Comparison of ENCODE assay signal across 14 cellular contexts in genomic region chr7:113100091-113100723, GRCh38. TPM values are rescaled to one million over a fixed set of nuclear protein-coding genes. Genes with fewer than 3 reads are reported as not detected.
DNase-seq lines count a peak whose midpoint lies in the region; ATAC-seq and TF ChIP-seq lines count a peak whose summit lies in the region.
"Had no signal": no experiment of that assay in that cellular context is flagged by ENCODE, and none has a peak within 500 bp of the region (broad histone marks: within the 10 kb centered on the region; RNA-seq: fewer than 3 reads in every experiment).

No MANE protein-coding gene starts in this region.

- DNase-seq in AG10803 (ENCODE audit: low read depth) (peak; percentile 29), NCI-H1092 treated with DMSO at 0.1 percent for 48 hours (lab: John Stamatoyannopoulos, UW) (peak; percentile 37), astrocyte of the hippocampus (ENCODE audit: low read depth, low spot score) (peak; percentile 71), kidney tubule cell (ENCODE audit: low spot score) (peak; percentile 94), foreskin fibroblast (no peak), GM20000 (ENCODE audit: low spot score) (no peak)
- DNase-seq in activated CD4-positive, alpha-beta T cell treated with anti-CD3 and anti-CD28 coated beads, Interleukin-2, amount 10 ng/mL, durations not matched to agents 24 days and 14 days: no peak
- DNase-seq: activated T-cell treated with anti-CD3 and anti-CD28 coated beads, Interleukin-2, amount 50 U/mL, for 1 hour; CD4-positive, CD25-positive, alpha-beta regulatory T cell; dorsolateral prefrontal cortex; stimulated activated naive CD8-positive, alpha-beta T cell treated with anti-CD3 and anti-CD28 coated beads, Interleukin-15, amount 100 ng/mL, for 72 hours had no signal

- TF ChIP-seq CTCF in AG10803 (conservative IDR thresholded peaks at IDR 0.05; ENCODE audit: low read length): no peak
- TF ChIP-seq CTCF in foreskin fibroblast (IDR thresholded peaks at IDR 0.05; ENCODE audit: low read depth, low read length): no peak
- no peak for TF ChIP-seq CTCF in GM20000 (IDR thresholded peaks at IDR 0.05; ENCODE audit: extremely low read depth, missing control alignments)

- H3K9me3 Mint-ChIP-seq in activated CD4-positive, alpha-beta T cell treated with anti-CD3 and anti-CD28 coated beads, Interleukin-2, amount 10 ng/mL, durations not matched to agents 24 days and 14 days: no peaks in the 10 kb centered on the region
- H3K9me3 Mint-ChIP-seq: CD4-positive, CD25-positive, alpha-beta regulatory T cell; stimulated activated naive CD8-positive, alpha-beta T cell treated with anti-CD3 and anti-CD28 coated beads, Interleukin-15, amount 100 ng/mL, for 72 hours; T-helper 1 cell treated with Interleukin-12 subunit alpha and Interleukin-12 subunit beta and Interleukin-4 antibody, amounts not matched to agents 30 μg/mL and 1 μg/mL, for 36 hours had no signal

- H3K27me3 Mint-ChIP-seq in activated CD4-positive, alpha-beta T cell treated with anti-CD3 and anti-CD28 coated beads, Interleukin-2, amount 10 ng/mL, durations not matched to agents 24 days and 14 days: peaks cover 2% of the 10 kb centered on the region

- intact Hi-C loops in activated CD4-positive, alpha-beta T cell treated with anti-CD3 and anti-CD28 coated beads, Interleukin-2, amount 10 ng/mL, durations not matched to agents 24 days and 14 days (cut with micrococcal nuclease): no loop called here

- no peak overlapping the region for H3K27ac Mint-ChIP-seq in activated CD4-positive, alpha-beta T cell treated with anti-CD3 and anti-CD28 coated beads, Interleukin-2, amount 10 ng/mL, durations not matched to agents 24 days and 14 days
- H3K27ac Mint-ChIP-seq: CD4-positive, CD25-positive, alpha-beta regulatory T cell; stimulated activated naive CD8-positive, alpha-beta T cell treated with anti-CD3 and anti-CD28 coated beads, Interleukin-15, amount 100 ng/mL, for 72 hours; T-helper 1 cell treated with Interleukin-12 subunit alpha and Interleukin-12 subunit beta and Interleukin-4 antibody, amounts not matched to agents 30 μg/mL and 1 μg/mL, for 36 hours had no signal

- H3K4me1 Mint-ChIP-seq in activated CD4-positive, alpha-beta T cell treated with anti-CD3 and anti-CD28 coated beads, Interleukin-2, amount 10 ng/mL, durations not matched to agents 24 days and 14 days: no peaks in the 10 kb centered on the region
- H3K4me1 Mint-ChIP-seq: CD4-positive, CD25-positive, alpha-beta regulatory T cell; stimulated activated naive CD8-positive, alpha-beta T cell treated with anti-CD3 and anti-CD28 coated beads, Interleukin-15, amount 100 ng/mL, for 72 hours had no signal

- H3K4me3 Mint-ChIP-seq in activated CD4-positive, alpha-beta T cell treated with anti-CD3 and anti-CD28 coated beads, Interleukin-2, amount 10 ng/mL, durations not matched to agents 24 days and 14 days: no peak overlapping the region
- H3K4me3 Mint-ChIP-seq: CD4-positive, CD25-positive, alpha-beta regulatory T cell; stimulated activated naive CD8-positive, alpha-beta T cell treated with anti-CD3 and anti-CD28 coated beads, Interleukin-15, amount 100 ng/mL, for 72 hours; T-helper 1 cell treated with Interleukin-12 subunit alpha and Interleukin-12 subunit beta and Interleukin-4 antibody, amounts not matched to agents 30 μg/mL and 1 μg/mL, for 36 hours had no signal

- no peak for ATAC-seq in GM19324 (IDR thresholded peaks at IDR 0.05; ENCODE audit: low FRiP score, unreplicated experiment)
- ATAC-seq: HCT116; stimulated activated naive CD8-positive, alpha-beta T cell treated with anti-CD3 and anti-CD28 coated beads, Interleukin-15, amount 100 ng/mL, for 72 hours had no signal

- H3K4me3 ChIP-seq in AG10803 (ENCODE audit: low read length) (no peak overlapping the region), foreskin fibroblast (ENCODE audit: low read depth in 1 of 2, low read length in 2 of 2) (no peak overlapping the region)
- H3K4me3 ChIP-seq: dorsolateral prefrontal cortex had no signal

- no peaks in the 10 kb centered on the region for H3K36me3 Mint-ChIP-seq in activated CD4-positive, alpha-beta T cell treated with anti-CD3 and anti-CD28 coated beads, Interleukin-2, amount 10 ng/mL, durations not matched to agents 24 days and 14 days (ENCODE audit: low read depth)
- H3K36me3 Mint-ChIP-seq: CD4-positive, CD25-positive, alpha-beta regulatory T cell had no signal

RNA-seq across cellular contexts. Expression of gene GPR85, which starts 13.6 kb away (rescaled TPM):
- not detected in 2 replicates for total RNA-seq in activated CD4-positive, alpha-beta T cell treated with anti-CD3 and anti-CD28 coated beads, Interleukin-2, amount 10 ng/mL, durations not matched to agents 24 days and 14 days
- total RNA-seq: CD4-positive, CD25-positive, alpha-beta regulatory T cell had no signal

RNA-seq across cellular contexts. Expression of gene SMIM30, which starts 18.1 kb away (rescaled TPM):
- 35.0 and 37.7 TPM in 2 replicates for total RNA-seq in activated CD4-positive, alpha-beta T cell treated with anti-CD3 and anti-CD28 coated beads, Interleukin-2, amount 10 ng/mL, durations not matched to agents 24 days and 14 days

Comparison
In these comparisons a context has a peak if more than half of its experiments do, and no peak if none do; other contexts are left out.
1. DNase-seq: peak in AG10803 (single experiment), NCI-H1092 treated with DMSO at 0.1 percent for 48 hours (single experiment), astrocyte of the hippocampus (single experiment) and kidney tubule cell (single experiment); none in foreskin fibroblast (0 of 2), GM20000 (single experiment) and activated CD4-positive, alpha-beta T cell treated with anti-CD3 and anti-CD28 coated beads, Interleukin-2, amount 10 ng/mL, durations not matched to agents 24 days and 14 days (single experiment).